In the genomic region with DNA sequence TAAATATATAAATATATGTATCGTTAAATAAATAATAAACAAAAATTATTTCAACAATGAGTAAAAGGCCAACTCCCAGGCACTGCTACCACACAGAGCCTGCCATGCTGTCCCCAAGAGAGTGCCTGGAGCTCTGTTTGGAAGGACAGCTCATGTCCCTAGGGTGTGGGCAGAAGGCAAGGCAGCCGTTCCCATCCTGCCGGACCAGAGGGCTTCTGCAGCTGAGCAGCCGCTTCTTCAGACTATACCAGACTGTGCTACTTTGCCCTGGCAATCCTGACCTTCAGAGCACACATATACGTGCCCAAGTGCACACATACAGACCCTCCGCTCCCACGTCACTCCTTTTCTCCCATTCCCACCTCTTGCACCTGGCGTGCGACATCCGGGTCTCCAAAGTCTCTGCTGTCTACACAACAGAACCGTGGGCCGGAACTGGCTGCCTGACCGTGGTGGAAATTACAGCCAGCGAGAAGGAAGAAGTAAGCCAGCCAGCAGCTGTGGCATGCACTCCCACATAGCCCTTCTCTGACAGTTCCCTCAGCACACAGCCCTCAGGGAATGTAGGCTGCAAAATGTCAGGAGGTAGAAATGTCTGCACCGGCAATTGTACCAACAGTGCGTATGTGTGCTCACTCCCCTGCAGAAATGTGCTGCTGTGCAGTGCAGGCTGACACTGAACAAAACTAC, we compare ENCODE assay signal across 20 cellular contexts. TPM values are rescaled to one million over a fixed set of nuclear protein-coding genes. Genes with fewer than 3 reads are reported as not detected.
DNase-seq lines count a peak whose midpoint lies in the region; ATAC-seq and TF ChIP-seq lines count a peak whose summit lies in the region.
"Had no signal": no experiment of that assay in that cellular context is flagged by ENCODE, and none has a peak within 500 bp of the region (broad histone marks: within the 10 kb centered on the region; RNA-seq: fewer than 3 reads in every experiment).

No MANE protein-coding gene starts in this region.

- intact Hi-C loops in activated CD4-positive, alpha-beta T cell treated with anti-CD3 and anti-CD28 coated beads, Interleukin-2, amount 10 ng/mL, durations not matched to agents 24 days and 14 days (cut with micrococcal nuclease), result no loop called here
- intact Hi-C loops in upper lobe of right lung (cut with DNase I), result no loop called here
- intact Hi-C loops in heart left ventricle (cut with DNase I), result no loop called here

- TF ChIP-seq CTCF in upper lobe of right lung (IDR thresholded peaks at IDR 0.05), result no peak
- no peak for TF ChIP-seq CTCF in heart left ventricle (IDR thresholded peaks at IDR 0.05)

- WGBS in heart left ventricle, 4 donors, result 82 to 87% (median 87%) methylated on average over 16 of the region's 16 CpGs

- H3K36me3 ChIP-seq in upper lobe of right lung (no peaks in the 10 kb centered on the region), heart left ventricle (peaks cover 0 to 7% (median 0%) of the 10 kb centered on the region in 9 donors)
- H3K36me3 ChIP-seq: BE2C, Peyer's patch had no signal

- no peak for TF ChIP-seq POLR2A in heart left ventricle (IDR thresholded peaks at IDR 0.05)

- no peaks in the 10 kb centered on the region for H3K4me1 ChIP-seq in upper lobe of right lung
- H3K4me1 ChIP-seq in heart left ventricle, result no peaks in the 10 kb centered on the region
- H3K4me1 ChIP-seq: BE2C, Peyer's patch had no signal

- H3K27ac Mint-ChIP-seq in activated CD4-positive, alpha-beta T cell treated with anti-CD3 and anti-CD28 coated beads, Interleukin-2, amount 10 ng/mL, durations not matched to agents 24 days and 14 days, result no peak overlapping the region
- H3K27ac Mint-ChIP-seq: CD4-positive, alpha-beta T cell; HFFc6 had no signal

- H3K4me1 Mint-ChIP-seq in activated CD4-positive, alpha-beta T cell treated with anti-CD3 and anti-CD28 coated beads, Interleukin-2, amount 10 ng/mL, durations not matched to agents 24 days and 14 days, result no peaks in the 10 kb centered on the region

- H3K27me3 Mint-ChIP-seq in activated CD4-positive, alpha-beta T cell treated with anti-CD3 and anti-CD28 coated beads, Interleukin-2, amount 10 ng/mL, durations not matched to agents 24 days and 14 days, result peaks cover 10% of the 10 kb centered on the region

- H3K9me3 ChIP-seq in upper lobe of right lung (no peaks in the 10 kb centered on the region), heart left ventricle (no peaks in the 10 kb centered on the region)
- H3K9me3 ChIP-seq: BE2C, Peyer's patch had no signal

- ATAC-seq in upper lobe of right lung, result peak; percentile 19
- ATAC-seq in heart left ventricle, result no peak
- ATAC-seq in GM18517 (IDR thresholded peaks at IDR 0.05; ENCODE audit: unreplicated experiment), result no peak
- ATAC-seq: GM12878 had no signal

- H3K4me3 ChIP-seq in upper lobe of right lung (no peak overlapping the region), heart left ventricle (no peak overlapping the region)
- H3K4me3 ChIP-seq: GM12878, Peyer's patch had no signal

- H3K4me3 Mint-ChIP-seq in activated CD4-positive, alpha-beta T cell treated with anti-CD3 and anti-CD28 coated beads, Interleukin-2, amount 10 ng/mL, durations not matched to agents 24 days and 14 days, result no peak overlapping the region
- H3K4me3 Mint-ChIP-seq: CD4-positive, alpha-beta T cell; HFFc6 had no signal

- H3K27me3 ChIP-seq in upper lobe of right lung, result peaks cover 4% of the 10 kb centered on the region
- peaks cover 0 to 20% (median 0%) of the 10 kb centered on the region in 9 donors for H3K27me3 ChIP-seq in heart left ventricle
- H3K27me3 ChIP-seq: BE2C, Peyer's patch had no signal

- H3K9me3 Mint-ChIP-seq in activated CD4-positive, alpha-beta T cell treated with anti-CD3 and anti-CD28 coated beads, Interleukin-2, amount 10 ng/mL, durations not matched to agents 24 days and 14 days, result no peaks in the 10 kb centered on the region
- H3K9me3 Mint-ChIP-seq: CD4-positive, alpha-beta T cell; HFFc6 had no signal

- DNase-seq in activated CD4-positive, alpha-beta T cell treated with anti-CD3 and anti-CD28 coated beads, Interleukin-2, amount 10 ng/mL, durations not matched to agents 24 days and 14 days, result peak; percentile 39
- DNase-seq in activated CD4-positive, alpha-beta T cell treated with anti-CD3 and anti-CD28 coated beads for 4 hours, result no peak
- DNase-seq in cerebellar cortex (ENCODE audit: low spot score) (peak; percentile 57), mucosa of gallbladder (ENCODE audit: low spot score) (peak; percentile 7), upper lobe of right lung (no peak), heart left ventricle (no peak)
- no peak for DNase-seq in activated CD8-positive, alpha-beta memory T cell treated with anti-CD3 and anti-CD28 coated beads, Interleukin-2, amount 50 U/mL, for 48 hours
- DNase-seq: BE2C; CD4-positive, alpha-beta T cell; DMS79 treated with DMSO at 0.1 percent for 48 hours; GDM1; HFFc6; KG1; NCI-H1092; NCI-H524; Peyer's patch; Right ventricle myocardium superior had no signal

- no peaks in the 10 kb centered on the region for H3K36me3 Mint-ChIP-seq in activated CD4-positive, alpha-beta T cell treated with anti-CD3 and anti-CD28 coated beads, Interleukin-2, amount 10 ng/mL, durations not matched to agents 24 days and 14 days (ENCODE audit: low read depth)

- no peak overlapping the region for H3K27ac ChIP-seq in upper lobe of right lung
- H3K27ac ChIP-seq in heart left ventricle, result no peak overlapping the region
- H3K27ac ChIP-seq: 22Rv1, Peyer's patch had no signal

RNA-seq across cellular contexts. Expression of a gene that starts 24.0 kb away (rescaled TPM):
- total RNA-seq in activated CD4-positive, alpha-beta T cell treated with anti-CD3 and anti-CD28 coated beads, Interleukin-2, amount 10 ng/mL, durations not matched to agents 24 days and 14 days, result not detected in 2 replicates
- total RNA-seq in mucosa of gallbladder, result 0.03 TPM
- total RNA-seq in upper lobe of right lung, result not detected
- total RNA-seq in heart left ventricle, result under 1 TPM in 3 of 9 donors, not detected in 6; 0.09 to 0.50 (median 0.27) TPM
- polyA plus RNA-seq in heart left ventricle, result not detected
- total RNA-seq: CD4-positive, alpha-beta T cell; Right ventricle myocardium superior had no signal

Comparison
In these comparisons a context has a peak if more than half of its experiments do, and no peak if none do; other contexts are left out.
1. DNase-seq: peak in activated CD4-positive, alpha-beta T cell treated with anti-CD3 and anti-CD28 coated beads, Interleukin-2, amount 10 ng/mL, durations not matched to agents 24 days and 14 days (single experiment), cerebellar cortex (single experiment) and mucosa of gallbladder (single experiment); none in activated CD4-positive, alpha-beta T cell treated with anti-CD3 and anti-CD28 coated beads for 4 hours (0 of 2), upper lobe of right lung (single experiment), heart left ventricle (0 of 5) and activated CD8-positive, alpha-beta memory T cell treated with anti-CD3 and anti-CD28 coated beads, Interleukin-2, amount 50 U/mL, for 48 hours (single experiment).